ENCODE assay signal across 9 cellular contexts in the genomic region with DNA sequence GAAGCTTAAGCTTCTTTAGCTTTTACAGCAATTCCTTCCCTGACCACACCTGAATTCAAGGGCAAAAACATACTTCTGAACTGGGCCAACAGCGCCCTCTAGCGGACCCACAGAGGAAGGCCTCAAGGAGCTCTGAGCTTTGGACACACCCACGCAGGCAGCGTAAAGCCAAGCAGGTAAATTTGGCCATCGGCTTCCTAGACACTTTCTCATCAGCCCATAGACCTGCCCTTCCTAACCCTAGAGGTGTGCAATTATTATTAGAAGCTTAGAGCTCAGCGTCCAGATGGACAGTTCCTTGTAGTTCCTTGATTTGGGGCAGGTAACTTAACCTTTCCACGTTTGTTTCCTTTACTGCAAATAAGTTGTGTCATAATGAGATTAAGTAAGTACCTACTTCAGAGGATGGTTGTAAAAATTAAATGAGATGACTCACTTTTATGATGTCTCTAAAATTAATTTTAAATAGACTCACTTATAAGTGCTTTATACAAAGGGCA. TPM values are rescaled to one million over a fixed set of nuclear protein-coding genes. Genes with fewer than 3 reads are reported as not detected.
DNase-seq lines count a peak whose midpoint lies in the region; ATAC-seq, FAIRE-seq and TF ChIP-seq lines count a peak whose summit lies in the region.
"Had no signal": no experiment of that assay in that cellular context is flagged by ENCODE, and none has a peak within 500 bp of the region (broad histone marks: within the 10 kb centered on the region; RNA-seq: fewer than 3 reads in every experiment).

No MANE protein-coding gene starts in this region.

- peaks cover 3% of the 10 kb centered on the region for H3K9me3 Mint-ChIP-seq in activated T-cell treated with anti-CD3 and anti-CD28 coated beads, Interleukin-2, amount 50 U/mL, for 4 hours

- H3K4me3 Mint-ChIP-seq in activated T-cell treated with anti-CD3 and anti-CD28 coated beads, Interleukin-2, amount 50 U/mL, for 4 hours, result no peak overlapping the region
- H3K4me3 Mint-ChIP-seq: activated naive CD8-positive, alpha-beta T cell had no signal

- H2AFZ ChIP-seq in parathyroid adenoma, result no peak overlapping the region

- no peaks in the 10 kb centered on the region for H3K36me3 Mint-ChIP-seq in activated T-cell treated with anti-CD3 and anti-CD28 coated beads, Interleukin-2, amount 50 U/mL, for 4 hours (ENCODE audit: insufficient read depth)
- H3K36me3 Mint-ChIP-seq: activated naive CD8-positive, alpha-beta T cell had no signal

- TF ChIP-seq CTCF in LNCAP (IDR thresholded peaks at IDR 0.05), result peak; percentile 92
- TF ChIP-seq CTCF in parathyroid adenoma (IDR thresholded peaks at IDR 0.05), result peak; percentile 57
- peak; percentile 74 to 89 (median 86) for TF ChIP-seq CTCF in upper lobe of left lung (IDR thresholded peaks at IDR 0.05)

- peak; percentile 1 for DNase-seq in DMS53 treated with DMSO at 0.1 percent for 48 hours (lab: John Stamatoyannopoulos, UW; ENCODE audit: unreplicated experiment)
- DNase-seq in RCC 7860 (ENCODE audit: low spot score), result peak; percentile 63
- DNase-seq in activated T-cell treated with anti-CD3 and anti-CD28 coated beads, Interleukin-2, amount 50 U/mL, for 4 hours, result peak; percentile 63
- DNase-seq in fibroblast of the conjunctiva (ENCODE audit: low read depth), result peak; percentile 35
- DNase-seq in upper lobe of left lung, result peak in 1 of 2 donors; percentile 79

- H3K4me3 ChIP-seq in parathyroid adenoma (ENCODE audit: low read depth, low read length) (no peak overlapping the region), upper lobe of left lung (no peak overlapping the region)

- H3K27ac ChIP-seq in parathyroid adenoma (no peak overlapping the region), upper lobe of left lung (no peak overlapping the region)

- H3K4me2 ChIP-seq in parathyroid adenoma (ENCODE audit: low read length), result no peak overlapping the region

- H3K9ac ChIP-seq in parathyroid adenoma, result no peak overlapping the region

- peaks cover 20% of the 10 kb centered on the region for H3K27me3 Mint-ChIP-seq in activated T-cell treated with anti-CD3 and anti-CD28 coated beads, Interleukin-2, amount 50 U/mL, for 4 hours (ENCODE audit: low read depth)

- whole genome bisulfite sequencing in upper lobe of left lung, 2 donors, result 11 to 21% methylated on average over 7 of the region's 7 CpGs

- H3K79me2 ChIP-seq in parathyroid adenoma, result no peaks in the 10 kb centered on the region

- peaks cover 2% of the 10 kb centered on the region for H3K4me1 Mint-ChIP-seq in activated T-cell treated with anti-CD3 and anti-CD28 coated beads, Interleukin-2, amount 50 U/mL, for 4 hours (ENCODE audit: low read depth)

- no peak for TF ChIP-seq EP300 in upper lobe of left lung (IDR thresholded peaks at IDR 0.05)

- H3K4me1 ChIP-seq in parathyroid adenoma, result no peaks in the 10 kb centered on the region
- peaks cover 0 to 10% (median 2%) of the 10 kb centered on the region in 4 donors for H3K4me1 ChIP-seq in upper lobe of left lung

- no peak for TF ChIP-seq POLR2A in upper lobe of left lung (IDR thresholded peaks at IDR 0.05)

- peak; percentile 67 to 72 for ATAC-seq in activated T-cell treated with anti-CD3 and anti-CD28 coated beads, Interleukin-2, amount 50 U/mL, for 4 hours
- ATAC-seq in upper lobe of left lung (ENCODE audit: low FRiP score in 2 of 2) (peak; percentile 71 to 86), HG02981 (IDR thresholded peaks at IDR 0.05; ENCODE audit: unreplicated experiment) (no peak)

- FAIRE-seq in RCC 7860 (lab: Jason Lieb, UNC), result no peak

- H3K36me3 ChIP-seq in parathyroid adenoma (ENCODE audit: control insufficient read depth, insufficient read depth, low read length) (no peaks in the 10 kb centered on the region), upper lobe of left lung (no peaks in the 10 kb centered on the region)

- H3K9me3 ChIP-seq in parathyroid adenoma (ENCODE audit: control insufficient read depth, low read length), result no peaks in the 10 kb centered on the region
- no peaks in the 10 kb centered on the region for H3K9me3 ChIP-seq in upper lobe of left lung

- H3K27me3 ChIP-seq in parathyroid adenoma (ENCODE audit: control insufficient read depth, insufficient read depth, low read length) (no peaks in the 10 kb centered on the region), upper lobe of left lung (no peaks in the 10 kb centered on the region)

RNA-seq across cellular contexts. Expression of gene HMGXB4, which starts 25.7 kb away (rescaled TPM):
- 10 to 100 TPM; 29.7 to 31.4 (median 30.6) TPM for total RNA-seq in activated T-cell treated with anti-CD3 and anti-CD28 coated beads, Interleukin-2, amount 50 U/mL, for 4 hours
- 10 to 100 TPM; 15.7 to 20.9 (median 17.2) TPM for total RNA-seq in upper lobe of left lung
